Comparison of ENCODE assay signal across 26 cellular contexts in the genomic region with DNA sequence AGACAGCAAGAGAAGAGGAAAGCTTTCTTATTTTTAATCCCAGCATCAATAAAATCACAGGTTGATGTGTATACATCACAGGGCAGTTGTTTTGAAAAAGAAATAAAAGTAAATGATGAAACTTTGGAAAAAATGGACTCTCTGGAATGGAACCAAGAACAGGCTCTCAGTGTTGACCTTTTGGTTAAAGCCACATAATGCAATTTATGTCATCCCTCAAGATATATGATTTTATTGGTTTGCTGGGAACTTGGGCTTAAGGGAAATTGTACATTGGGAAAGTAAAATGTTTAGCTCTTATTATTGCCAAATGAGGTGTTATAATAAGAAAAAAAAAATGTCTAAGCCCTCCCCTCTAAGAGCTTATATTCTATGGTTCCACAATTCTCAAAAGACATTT.
"Had no signal": no experiment of that assay in that cellular context is flagged by ENCODE, and none has a peak within 500 bp of the region (broad histone marks: within the 10 kb centered on the region; RNA-seq: fewer than 3 reads in every experiment).

No MANE protein-coding gene starts in this region.

- H3K36me3 Mint-ChIP-seq: activated naive CD4-positive, alpha-beta T cell treated with anti-CD3 and anti-CD28 coated beads, Interleukin-2, amount 10 ng/mL, durations not matched to agents 7 days and 5 days; activated naive CD8-positive, alpha-beta T cell had no signal

- H3K27ac Mint-ChIP-seq: activated CD4-positive, alpha-beta T cell treated with anti-CD3 and anti-CD28 coated beads for 36 hours; activated CD4-positive, alpha-beta T cell treated with anti-CD3 and anti-CD28 coated beads, Interleukin-2, amount 10 ng/mL, durations not matched to agents 7 days and 5 days; activated CD8-positive, alpha-beta T cell treated with anti-CD3 and anti-CD28 coated beads, Interleukin-2, amount 10 ng/mL, durations not matched to agents 7 days and 5 days; activated naive CD4-positive, alpha-beta T cell treated with anti-CD3 and anti-CD28 coated beads, Interleukin-2, amount 10 ng/mL, durations not matched to agents 7 days and 5 days; activated naive CD8-positive, alpha-beta T cell; activated naive CD8-positive, alpha-beta T cell treated with anti-CD3 and anti-CD28 coated beads, Interleukin-2, amount 50 U/mL, for 24 hours; activated T-helper 1 cell treated with anti-CD3 and anti-CD28 coated beads, Interleukin-12 subunit alpha, Interleukin-12 subunit beta, Interleukin-2, Interleukin-4 antibody, amounts not matched to agents 30 ng/mL and 10 ng/mL and 1 ng/mL, durations not matched to agents 14 hours and 24 hours and 36 hours had no signal

- H3K27me3 ChIP-seq: brain microvascular endothelial cell had no signal

- H3K4me3 Mint-ChIP-seq: activated CD4-positive, alpha-beta T cell treated with anti-CD3 and anti-CD28 coated beads for 36 hours; activated CD4-positive, alpha-beta T cell treated with anti-CD3 and anti-CD28 coated beads, Interleukin-2, amount 10 ng/mL, durations not matched to agents 7 days and 5 days; activated CD8-positive, alpha-beta T cell treated with anti-CD3 and anti-CD28 coated beads, Interleukin-2, amount 10 ng/mL, durations not matched to agents 7 days and 5 days; activated naive CD4-positive, alpha-beta T cell treated with anti-CD3 and anti-CD28 coated beads, Interleukin-2, amount 10 ng/mL, durations not matched to agents 7 days and 5 days; activated naive CD8-positive, alpha-beta T cell; activated naive CD8-positive, alpha-beta T cell treated with anti-CD3 and anti-CD28 coated beads, Interleukin-2, amount 50 U/mL, for 24 hours; activated T-cell treated with anti-CD3 and anti-CD28 coated beads, Interleukin-2, amount 50 U/mL, for 4 hours; activated T-helper 1 cell treated with anti-CD3 and anti-CD28 coated beads, Interleukin-12 subunit alpha, Interleukin-12 subunit beta, Interleukin-2, Interleukin-4 antibody, amounts not matched to agents 30 ng/mL and 10 ng/mL and 1 ng/mL, durations not matched to agents 14 hours and 24 hours and 36 hours had no signal

- H3K27me3 Mint-ChIP-seq: activated naive CD4-positive, alpha-beta T cell treated with anti-CD3 and anti-CD28 coated beads, Interleukin-2, amount 10 ng/mL, durations not matched to agents 7 days and 5 days; activated naive CD8-positive, alpha-beta T cell treated with anti-CD3 and anti-CD28 coated beads, Interleukin-2, amount 50 U/mL, for 24 hours had no signal

- H3K36me3 ChIP-seq: brain microvascular endothelial cell had no signal

- ATAC-seq: activated CD4-positive, alpha-beta T cell treated with anti-CD3 and anti-CD28 coated beads for 36 hours; activated CD4-positive, CD25-positive, alpha-beta regulatory T cell treated with anti-CD3 and anti-CD28 coated beads, Interleukin-2, amount 50 U/mL, for 24 hours; activated CD8-positive, alpha-beta T cell treated with anti-CD3 and anti-CD28 coated beads, Interleukin-2, amount 10 ng/mL, durations not matched to agents 7 days and 5 days; activated naive CD8-positive, alpha-beta T cell treated with anti-CD3 and anti-CD28 coated beads, Interleukin-2, amount 50 U/mL, for 24 hours; activated T-cell treated with anti-CD3 and anti-CD28 coated beads, Interleukin-2, amount 50 U/mL, for 4 hours; K562 had no signal

- H3K4me3 ChIP-seq: K562 had no signal

- H3K4me1 Mint-ChIP-seq: activated CD4-positive, alpha-beta T cell treated with anti-CD3 and anti-CD28 coated beads for 36 hours; activated CD4-positive, alpha-beta T cell treated with anti-CD3 and anti-CD28 coated beads, Interleukin-2, amount 10 ng/mL, durations not matched to agents 7 days and 5 days; activated naive CD4-positive, alpha-beta T cell treated with anti-CD3 and anti-CD28 coated beads, Interleukin-2, amount 10 ng/mL, durations not matched to agents 7 days and 5 days; activated naive CD8-positive, alpha-beta T cell treated with anti-CD3 and anti-CD28 coated beads, Interleukin-2, amount 50 U/mL, for 24 hours had no signal

- H3K9me3 Mint-ChIP-seq: activated CD4-positive, alpha-beta T cell treated with anti-CD3 and anti-CD28 coated beads, Interleukin-2, amount 10 ng/mL, durations not matched to agents 7 days and 5 days; activated naive CD4-positive, alpha-beta T cell treated with anti-CD3 and anti-CD28 coated beads, Interleukin-2, amount 10 ng/mL, durations not matched to agents 7 days and 5 days; activated naive CD8-positive, alpha-beta T cell treated with anti-CD3 and anti-CD28 coated beads, Interleukin-2, amount 50 U/mL, for 24 hours; activated T-cell treated with anti-CD3 and anti-CD28 coated beads, Interleukin-2, amount 50 U/mL, for 4 hours; activated T-helper 1 cell treated with anti-CD3 and anti-CD28 coated beads, Interleukin-12 subunit alpha, Interleukin-12 subunit beta, Interleukin-2, Interleukin-4 antibody, amounts not matched to agents 30 ng/mL and 10 ng/mL and 1 ng/mL, durations not matched to agents 14 hours and 24 hours and 36 hours had no signal

- DNase-seq: activated CD4-positive, alpha-beta T cell treated with anti-CD3 and anti-CD28 coated beads for 36 hours; activated CD4-positive, alpha-beta T cell treated with anti-CD3 and anti-CD28 coated beads, Interleukin-2, amount 10 ng/mL, durations not matched to agents 7 days and 5 days; activated CD4-positive, alpha-beta T cell treated with anti-CD3 and anti-CD28 coated beads, Interleukin-2, amount 50 U/mL, for 48 hours; activated CD8-positive, alpha-beta T cell treated with anti-CD3 and anti-CD28 coated beads, Interleukin-2, amount 10 ng/mL, durations not matched to agents 7 days and 5 days; activated naive CD4-positive, alpha-beta T cell treated with anti-CD3 and anti-CD28 coated beads, Interleukin-2, amount 10 ng/mL, durations not matched to agents 7 days and 5 days; activated naive CD8-positive, alpha-beta T cell treated with anti-CD3 and anti-CD28 coated beads, Interleukin-2, amount 50 U/mL, for 24 hours; activated T-cell treated with anti-CD3 and anti-CD28 coated beads for 4 hours; activated T-cell treated with anti-CD3 and anti-CD28 coated beads, Interleukin-2, amount 50 U/mL, for 4 hours; anterior cingulate cortex; brain microvascular endothelial cell; central memory CD4-positive, alpha-beta T cell; NCI-H1092; NCI-H1436 treated with DMSO at 0.1 percent for 48 hours; NCI-H1694 treated with DMSO at 0.1 percent for 48 hours; NCI-H2107; NCI-H748 treated with DMSO at 0.1 percent for 48 hours; OCI-M1; Right ventricle myocardium superior; SW 1271; T-helper 1 cell; T-helper 2 cell; T-helper 9 cell had no signal

- H3K27ac ChIP-seq: brain microvascular endothelial cell had no signal
